ENCODE assay signal across 13 cellular contexts in genomic region chr3:38040400-38040799, GRCh38. TPM values are rescaled to one million over a fixed set of nuclear protein-coding genes. Genes with fewer than 3 reads are reported as not detected.
DNase-seq lines count a peak whose midpoint lies in the region; ATAC-seq and TF ChIP-seq lines count a peak whose summit lies in the region.
"Had no signal": no experiment of that assay in that cellular context is flagged by ENCODE, and none has a peak within 500 bp of the region (broad histone marks: within the 10 kb centered on the region; RNA-seq: fewer than 3 reads in every experiment).

No MANE protein-coding gene starts in this region.

- no peaks in the 10 kb centered on the region for H3K36me3 Mint-ChIP-seq in CD4-positive, alpha-beta T cell (ENCODE audit: low read depth)
- no peaks in the 10 kb centered on the region for H3K36me3 Mint-ChIP-seq in nephron progenitor cell (ENCODE audit: low read depth)

- DNase-seq in CD4-positive, alpha-beta T cell: no peak
- DNase-seq in colonic mucosa (peak; percentile 46), nephron progenitor cell (no peak), NOMO-1 (lab: John Stamatoyannopoulos, UW; ENCODE audit: unreplicated experiment in 2 of 2) (no peak), hippocampal formation (lab: John Stamatoyannopoulos, UW) (no peak), NCI-H128 (lab: John Stamatoyannopoulos, UW; ENCODE audit: unreplicated experiment) (no peak)
- DNase-seq: islet precursor cell, NCI-H2107 had no signal

- H3K4me1 ChIP-seq in Loucy (ENCODE audit: insufficient read depth, low read length, poor library complexity, severe bottlenecking): peaks cover 12% of the 10 kb centered on the region
- peaks cover 8% of the 10 kb centered on the region for H3K4me1 ChIP-seq in colonic mucosa

- H3K9me2 ChIP-seq in Loucy (replicated peaks; ENCODE audit: low read depth, low read length): no peaks in the 10 kb centered on the region

- no peak for ATAC-seq in CD4-positive, alpha-beta T cell (ENCODE audit: poor library complexity)

- peak overlapping the region; percentile 91 for H3K27ac Mint-ChIP-seq in CD4-positive, alpha-beta T cell
- no peak overlapping the region for H3K27ac Mint-ChIP-seq in nephron progenitor cell

- CTCF ChIA-PET in CD4-positive, alpha-beta T cell (lab: Charles Lee): interaction anchor here (0.8 to 2.6 kb wide), 8 partner anchors 9 to 306 kb away, joined by 3 to 14 read pairs (median 6); partner anchors contain the start of gene XYLB

- H3K4me3 ChIP-seq in Loucy (ENCODE audit: low read length, poor library complexity, severe bottlenecking): peak overlapping the region; percentile 72
- no peak overlapping the region for H3K4me3 ChIP-seq in colonic mucosa

- H3K4me2 ChIP-seq in Loucy (ENCODE audit: low read depth, low read length, poor library complexity, severe bottlenecking): peak overlapping the region; percentile 88

- H3K4me3 Mint-ChIP-seq in CD4-positive, alpha-beta T cell: peak overlapping the region; percentile 65
- H3K4me3 Mint-ChIP-seq in nephron progenitor cell: peak overlapping the region; percentile 74

- intact Hi-C loops in CD4-positive, alpha-beta T cell (cut with DNase I, micrococcal nuclease): loop anchor here in 1 of 2 experiments (1.0 kb wide), 1 partner anchor 36 kb away; no protein-coding TSS in a partner anchor
- intact Hi-C loops in colonic mucosa (cut with DNase I): loop anchor here (2.0 kb wide), 1 partner anchor 36 kb away; no protein-coding TSS in a partner anchor

- no peak for TF ChIP-seq CTCF in CD4-positive, alpha-beta T cell (IDR thresholded peaks at IDR 0.05)
- no peak for TF ChIP-seq CTCF in Loucy (conservative IDR thresholded peaks at IDR 0.05; ENCODE audit: low read length)
- TF ChIP-seq CTCF in colonic mucosa (IDR thresholded peaks at IDR 0.05): no peak
- no peak for TF ChIP-seq CTCF in nephron progenitor cell (IDR thresholded peaks at IDR 0.05)

- peak overlapping the region; percentile 76 for H3K27ac ChIP-seq in CD4-positive, alpha-beta T cell (ENCODE audit: low read depth, low read length)
- peak overlapping the region; percentile 57 for H3K27ac ChIP-seq in colonic mucosa
- H3K27ac ChIP-seq: VCaP had no signal

- peak overlapping the region; percentile 79; the same call in 1 of the 2 replicates for H2AFZ ChIP-seq in Loucy (ENCODE audit: low read length)

- no peaks in the 10 kb centered on the region for H3K36me3 ChIP-seq in Loucy (ENCODE audit: insufficient read depth, low read length)
- H3K36me3 ChIP-seq in colonic mucosa: no peaks in the 10 kb centered on the region

- H3K9ac ChIP-seq in Loucy (ENCODE audit: low read depth, low read length, poor library complexity, severe bottlenecking) (no peak overlapping the region), colonic mucosa (ENCODE audit: low read depth in 2 of 2, low read length in 2 of 2) (peak overlapping the region in 1 of 2 donors; percentile 72)

- H3K79me2 ChIP-seq in Loucy (ENCODE audit: insufficient read depth, low read length): no peaks in the 10 kb centered on the region

- no peaks in the 10 kb centered on the region for H3F3A ChIP-seq in Loucy (ENCODE audit: low read depth)

- no peaks in the 10 kb centered on the region for H3K27me3 ChIP-seq in CD4-positive, alpha-beta T cell (ENCODE audit: control insufficient read depth, insufficient read depth, low read length)
- H3K27me3 ChIP-seq in Loucy (ENCODE audit: insufficient read depth, low read length, poor library complexity, severe bottlenecking) (no peaks in the 10 kb centered on the region), colonic mucosa (no peaks in the 10 kb centered on the region)

- no peaks in the 10 kb centered on the region for H4K20me1 ChIP-seq in Loucy (ENCODE audit: insufficient read depth, low read length, poor library complexity, severe bottlenecking)

- peaks cover 28% of the 10 kb centered on the region for H3K4me1 Mint-ChIP-seq in CD4-positive, alpha-beta T cell (ENCODE audit: low read depth)
- peaks cover 29% of the 10 kb centered on the region for H3K4me1 Mint-ChIP-seq in nephron progenitor cell

- no peaks in the 10 kb centered on the region for H3K27me3 Mint-ChIP-seq in CD4-positive, alpha-beta T cell
- H3K27me3 Mint-ChIP-seq in nephron progenitor cell (ENCODE audit: low read depth, poor library complexity): peaks cover 78% of the 10 kb centered on the region

- H3K9me3 ChIP-seq in CD4-positive, alpha-beta T cell (ENCODE audit: control insufficient read depth, low read length): no peaks in the 10 kb centered on the region
- no peaks in the 10 kb centered on the region for H3K9me3 ChIP-seq in Loucy (ENCODE audit: insufficient read depth, low read depth, low read length)
- no peaks in the 10 kb centered on the region for H3K9me3 ChIP-seq in colonic mucosa

- POLR2A ChIA-PET in CD4-positive, alpha-beta T cell (lab: Charles Lee): interaction anchor here (0.9 to 2.0 kb wide), 4 partner anchors 9 to 124 kb away, joined by 3 to 13 read pairs (median 4); partner anchors contain the start of gene OXSR1

- H3K9me3 Mint-ChIP-seq in CD4-positive, alpha-beta T cell: peaks cover 4% of the 10 kb centered on the region
- no peaks in the 10 kb centered on the region for H3K9me3 Mint-ChIP-seq in nephron progenitor cell

RNA-seq across cellular contexts. Expression of gene DLEC1, which starts 1.4 kb away (rescaled TPM):
- 1 to 10 TPM; 4.4 to 5.1 TPM for total RNA-seq in CD4-positive, alpha-beta T cell
- total RNA-seq in colonic mucosa: under 1 TPM; 0.52 to 0.56 TPM
- total RNA-seq: endothelial cell of umbilical vein, HT1080 had no signal

RNA-seq across cellular contexts. Expression of gene PLCD1, which starts 11.0 kb away (rescaled TPM):
- total RNA-seq in CD4-positive, alpha-beta T cell: 10 to 100 TPM; 67.0 to 69.8 TPM
- total RNA-seq in colonic mucosa: 10 to 100 TPM; 46.8 to 70.0 TPM

RNA-seq across cellular contexts. Expression of gene VILL, which starts 49.8 kb away (rescaled TPM):
- 10 to 100 TPM; 23.2 to 24.4 TPM for total RNA-seq in CD4-positive, alpha-beta T cell
- total RNA-seq in colonic mucosa: 100 to 1,000 TPM; 155 to 166 TPM
- total RNA-seq: MCF 10A had no signal

Comparison
In these comparisons a context has a peak if more than half of its experiments do, and no peak if none do; other contexts are left out.
1. RNA of gene VILL, which starts 49.8 kb away (total RNA-seq): 155 to 166 TPM in colonic mucosa; 23.2 to 24.4 TPM in CD4-positive, alpha-beta T cell; every median in the first group is over 4 times any median in the second.